ENCODE assay signal across 26 cellular contexts in the genomic region with DNA sequence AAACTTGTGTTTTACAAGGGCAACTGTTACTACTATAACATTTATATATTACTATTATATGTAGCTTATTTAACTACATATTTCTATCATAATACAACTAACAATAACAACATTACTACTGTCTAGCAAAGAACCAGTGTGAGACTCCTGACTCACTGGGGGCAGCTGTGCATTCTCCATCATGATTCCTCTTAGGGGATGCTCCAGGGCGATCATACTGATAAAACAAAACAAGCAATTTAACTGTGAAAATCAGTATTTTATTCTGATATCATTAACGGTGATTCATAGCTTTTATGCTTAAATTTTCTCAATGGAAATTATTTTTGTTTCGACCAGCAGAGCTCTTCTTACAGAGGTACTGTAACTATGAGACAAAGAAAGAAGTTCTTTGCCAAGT. TPM values are rescaled to one million over a fixed set of nuclear protein-coding genes. Genes with fewer than 3 reads are reported as not detected.
DNase-seq lines count a peak whose midpoint lies in the region; ATAC-seq and TF ChIP-seq lines count a peak whose summit lies in the region.
"Had no signal": no experiment of that assay in that cellular context is flagged by ENCODE, and none has a peak within 500 bp of the region (broad histone marks: within the 10 kb centered on the region; RNA-seq: fewer than 3 reads in every experiment).

No MANE protein-coding gene starts in this region.

- H3K27me3 ChIP-seq in SJCRH30 (no peaks in the 10 kb centered on the region), tibial nerve (no peaks in the 10 kb centered on the region)
- H3K27me3 ChIP-seq: thyroid gland had no signal

- no peak for ATAC-seq in GM19397 (IDR thresholded peaks at IDR 0.05; ENCODE audit: unreplicated experiment)
- ATAC-seq in HG03196 (IDR thresholded peaks at IDR 0.05; ENCODE audit: unreplicated experiment) = no peak
- ATAC-seq: activated CD4-positive, alpha-beta T cell treated with anti-CD3 and anti-CD28 coated beads for 36 hours; activated CD8-positive, alpha-beta T cell treated with anti-CD3 and anti-CD28 coated beads, Interleukin-2, amount 10 ng/mL, durations not matched to agents 7 days and 5 days; effector memory CD8-positive, alpha-beta T cell had no signal

- H3K4me3 ChIP-seq in SJCRH30 (no peak overlapping the region), tibial nerve (no peak overlapping the region)
- H3K4me3 ChIP-seq: coronary artery, lung, thyroid gland had no signal

- no peaks in the 10 kb centered on the region for H3K9me3 Mint-ChIP-seq in nephron
- H3K9me3 Mint-ChIP-seq: activated naive CD4-positive, alpha-beta T cell treated with anti-CD3 and anti-CD28 coated beads, Interleukin-2, amount 10 ng/mL, durations not matched to agents 7 days and 5 days; effector memory CD8-positive, alpha-beta T cell; H9; stimulated activated naive CD8-positive, alpha-beta T cell treated with anti-CD3 and anti-CD28 coated beads, Interleukin-15, Interleukin-2, amounts not matched to agents 100 ng/mL and 50 ng/mL, for 24 hours; T-helper 2 cell treated with Interferon-gamma antibody and Interleukin-4, amounts not matched to agents 5 μg/mL and 100 μg/mL, for 36 hours had no signal

- H3K4me1 ChIP-seq in SJCRH30 (peaks cover 24% of the 10 kb centered on the region), tibial nerve (peaks cover 0 to 22% (median 0%) of the 10 kb centered on the region in 4 donors)
- H3K4me1 ChIP-seq: thyroid gland had no signal

- H3K4me3 Mint-ChIP-seq in nephron = no peak overlapping the region
- H3K4me3 Mint-ChIP-seq: activated CD4-positive, alpha-beta T cell treated with anti-CD3 and anti-CD28 coated beads for 36 hours; activated CD8-positive, alpha-beta T cell treated with anti-CD3 and anti-CD28 coated beads, Interleukin-2, amount 10 ng/mL, durations not matched to agents 7 days and 5 days; activated naive CD4-positive, alpha-beta T cell treated with anti-CD3 and anti-CD28 coated beads, Interleukin-2, amount 10 ng/mL, durations not matched to agents 7 days and 5 days; effector memory CD8-positive, alpha-beta T cell; H9; stimulated activated naive CD8-positive, alpha-beta T cell treated with anti-CD3 and anti-CD28 coated beads, Interleukin-15, Interleukin-2, amounts not matched to agents 100 ng/mL and 50 ng/mL, for 24 hours; T-helper 2 cell treated with Interferon-gamma antibody and Interleukin-4, amounts not matched to agents 5 μg/mL and 100 μg/mL, for 36 hours had no signal

- 55 to 58% methylated on average over 3 of the region's 3 CpGs for WGBS in tibial nerve, 2 donors

- no peak for TF ChIP-seq CTCF in nephron (IDR thresholded peaks at IDR 0.05; ENCODE audit: unreplicated experiment in 3 of 3)
- TF ChIP-seq CTCF in tibial nerve (IDR thresholded peaks at IDR 0.05) = no peak

- no peak for TF ChIP-seq EP300 in tibial nerve (IDR thresholded peaks at IDR 0.05)

- peaks cover 60% of the 10 kb centered on the region for H3K36me3 Mint-ChIP-seq in nephron (ENCODE audit: low read depth)

- no peaks in the 10 kb centered on the region for H3K9me3 ChIP-seq in SJCRH30 (replicated peaks)
- no peaks in the 10 kb centered on the region for H3K9me3 ChIP-seq in tibial nerve
- H3K9me3 ChIP-seq: thyroid gland had no signal

- H3K36me3 ChIP-seq in SJCRH30 (peaks cover 60% of the 10 kb centered on the region), tibial nerve (peaks cover 0 to 81% (median 9%) of the 10 kb centered on the region in 3 donors)

- TF ChIP-seq POLR2A in tibial nerve (IDR thresholded peaks at IDR 0.05) = no peak

- peaks cover 12% of the 10 kb centered on the region for H3K4me1 Mint-ChIP-seq in nephron
- H3K4me1 Mint-ChIP-seq: H9 had no signal

- peak overlapping the region in 2 of 3 experiments; percentile 34 to 83 for H3K27ac Mint-ChIP-seq in nephron
- H3K27ac Mint-ChIP-seq: activated CD4-positive, alpha-beta T cell treated with anti-CD3 and anti-CD28 coated beads for 36 hours; activated CD8-positive, alpha-beta T cell treated with anti-CD3 and anti-CD28 coated beads, Interleukin-2, amount 10 ng/mL, durations not matched to agents 7 days and 5 days; activated naive CD4-positive, alpha-beta T cell treated with anti-CD3 and anti-CD28 coated beads, Interleukin-2, amount 10 ng/mL, durations not matched to agents 7 days and 5 days; stimulated activated naive CD8-positive, alpha-beta T cell treated with anti-CD3 and anti-CD28 coated beads, Interleukin-15, Interleukin-2, amounts not matched to agents 100 ng/mL and 50 ng/mL, for 24 hours; T-helper 2 cell treated with Interferon-gamma antibody and Interleukin-4, amounts not matched to agents 5 μg/mL and 100 μg/mL, for 36 hours had no signal

- H3K27ac ChIP-seq in SJCRH30 (peak overlapping the region; percentile 92), cingulate gyrus (ENCODE audit: low read depth, low read length) (peak overlapping the region; percentile 63), tibial nerve (peak overlapping the region in 3 of 4 donors; percentile 43 to 77 (median 58))
- H3K27ac ChIP-seq: thyroid gland had no signal

- no peaks in the 10 kb centered on the region for H3K27me3 Mint-ChIP-seq in nephron (ENCODE audit: low read depth)
- H3K27me3 Mint-ChIP-seq: activated CD4-positive, alpha-beta T cell treated with anti-CD3 and anti-CD28 coated beads for 36 hours; activated naive CD4-positive, alpha-beta T cell treated with anti-CD3 and anti-CD28 coated beads, Interleukin-2, amount 10 ng/mL, durations not matched to agents 7 days and 5 days; effector memory CD8-positive, alpha-beta T cell; stimulated activated naive CD8-positive, alpha-beta T cell treated with anti-CD3 and anti-CD28 coated beads, Interleukin-15, Interleukin-2, amounts not matched to agents 100 ng/mL and 50 ng/mL, for 24 hours had no signal

- DNase-seq in SJCRH30 (peak; percentile 74 to 81), tibial nerve (ENCODE audit: low spot score in 2 of 2) (no peak), hypothalamus (lab: John Stamatoyannopoulos, UW) (no peak)
- DNase-seq: activated CD4-positive, alpha-beta T cell treated with anti-CD3 and anti-CD28 coated beads for 36 hours; activated CD8-positive, alpha-beta T cell treated with anti-CD3 and anti-CD28 coated beads, Interleukin-2, amount 10 ng/mL, durations not matched to agents 7 days and 5 days; activated naive CD4-positive, alpha-beta T cell treated with anti-CD3 and anti-CD28 coated beads, Interleukin-2, amount 10 ng/mL, durations not matched to agents 7 days and 5 days; aorta; effector memory CD8-positive, alpha-beta T cell; H9; head of caudate nucleus; KG1; kidney glomerular epithelial cell; MM.1S; NCI-H2029; NCI-H526; retina; stimulated activated CD8-positive, alpha-beta memory T cell treated with anti-CD3 and anti-CD28 coated beads, Interleukin-4, amount 100 ng/mL, for 48 hours; thyroid gland had no signal

RNA-seq across cellular contexts. Expression of gene FNBP4, which starts 24.6 kb away (rescaled TPM):
- 72.0 and 90.0 TPM in 2 replicates for total RNA-seq in SJCRH30 (2014; rRNA removed; shearing (Covaris generic))
- total RNA-seq in tibial nerve = 100 to 1,000 TPM; 153 to 351 (median 199) TPM

RNA-seq across cellular contexts. Expression of gene NUP160, which starts 56.4 kb away (rescaled TPM):
- 65.4 and 74.1 TPM in 2 replicates for total RNA-seq in SJCRH30 (2014; rRNA removed; shearing (Covaris generic))
- total RNA-seq in tibial nerve = 10 to 100 TPM; 26.3 to 39.8 (median 28.6) TPM

Comparison
In these comparisons a context has a peak if more than half of its experiments do, and no peak if none do; other contexts are left out.
1. DNase-seq: peak in SJCRH30 (2 of 2); none in tibial nerve (0 of 2) and hypothalamus (0 of 51).
2. Peak in every context shown above with its lines, with median percentiles within 50 percentile points of each other: H3K27ac ChIP-seq.